22 cellular contexts compared by ENCODE assay signal in the genomic region with DNA sequence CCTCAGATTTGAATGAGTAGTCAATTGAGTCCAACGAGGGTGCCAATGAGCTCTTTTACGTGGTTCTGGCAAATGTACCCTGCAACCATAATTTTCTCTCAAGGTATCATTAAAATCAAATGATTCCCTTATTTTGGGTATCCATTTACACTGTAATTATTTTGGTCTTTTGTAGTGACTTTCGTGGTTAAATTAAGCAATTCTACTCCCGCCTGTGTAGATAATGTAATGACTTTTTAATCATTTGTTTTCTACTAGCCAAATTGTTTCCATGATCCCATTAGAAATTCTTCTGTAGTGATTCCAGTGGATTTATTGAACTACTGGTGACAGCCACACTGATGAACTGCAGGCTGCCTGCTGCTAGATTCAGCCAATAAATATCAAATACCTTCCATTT.
"Had no signal": no experiment of that assay in that cellular context is flagged by ENCODE, and none has a peak within 500 bp of the region (broad histone marks: within the 10 kb centered on the region; RNA-seq: fewer than 3 reads in every experiment).

No MANE protein-coding gene starts in this region.

- DNase-seq: activated CD4-positive, alpha-beta T cell treated with anti-CD3 and anti-CD28 coated beads for 4 hours; activated CD8-positive, alpha-beta memory T cell treated with anti-CD3 and anti-CD28 coated beads, Interleukin-2, amount 50 U/mL, for 48 hours; activated CD8-positive, alpha-beta T cell treated with anti-CD3 and anti-CD28 coated beads, Interleukin-2, amount 10 ng/mL, durations not matched to agents 7 days and 5 days; activated naive CD4-positive, alpha-beta T cell treated with anti-CD3 and anti-CD28 coated beads, Interleukin-2, amount 50 U/mL, for 16 hours; activated naive CD8-positive, alpha-beta T cell treated with anti-CD3 and anti-CD28 coated beads, Interleukin-2, amount 10 ng/mL, durations not matched to agents 7 days and 5 days; activated T-cell treated with anti-CD3 and anti-CD28 coated beads, Interleukin-2, amount 50 U/mL, for 1 hour; adrenal gland; aorta; MG63; MV-4-11; NCI-H1092 treated with DMSO at 0.1 percent for 48 hours; NCI-H1694; NCI-H2029; NCI-H2171; NCI-H345; NCI-H510A; NCI-H526 treated with DMSO at 0.1 percent for 48 hours; PC-3; SHP77 treated with DMSO at 0.1 percent for 48 hours had no signal

- H3K27me3 Mint-ChIP-seq: activated naive CD8-positive, alpha-beta T cell treated with anti-CD3 and anti-CD28 coated beads, Interleukin-2, amount 10 ng/mL, durations not matched to agents 7 days and 5 days had no signal

- H3K9me3 Mint-ChIP-seq: activated naive CD8-positive, alpha-beta T cell treated with anti-CD3 and anti-CD28 coated beads, Interleukin-2, amount 10 ng/mL, durations not matched to agents 7 days and 5 days; T-helper 1 cell treated with Interleukin-12 subunit alpha and Interleukin-12 subunit beta and Interleukin-4 antibody, amounts not matched to agents 30 μg/mL and 1 μg/mL, for 36 hours had no signal

- H3K36me3 ChIP-seq: adrenal gland, breast epithelium, MG63 had no signal

- H3K4me1 ChIP-seq: adrenal gland, breast epithelium had no signal

- H3K27ac Mint-ChIP-seq: activated CD8-positive, alpha-beta T cell treated with anti-CD3 and anti-CD28 coated beads, Interleukin-2, amount 10 ng/mL, durations not matched to agents 7 days and 5 days; activated naive CD8-positive, alpha-beta T cell treated with anti-CD3 and anti-CD28 coated beads, Interleukin-2, amount 10 ng/mL, durations not matched to agents 7 days and 5 days; T-helper 1 cell treated with Interleukin-12 subunit alpha and Interleukin-12 subunit beta and Interleukin-4 antibody, amounts not matched to agents 30 μg/mL and 1 μg/mL, for 36 hours had no signal

- H3K36me3 Mint-ChIP-seq: activated naive CD8-positive, alpha-beta T cell treated with anti-CD3 and anti-CD28 coated beads, Interleukin-2, amount 10 ng/mL, durations not matched to agents 7 days and 5 days had no signal

- H3K4me1 Mint-ChIP-seq: activated naive CD8-positive, alpha-beta T cell treated with anti-CD3 and anti-CD28 coated beads, Interleukin-2, amount 10 ng/mL, durations not matched to agents 7 days and 5 days had no signal

- H3K4me3 ChIP-seq: adrenal gland, breast epithelium, MG63 had no signal

- ATAC-seq: activated CD4-positive, CD25-positive, alpha-beta regulatory T cell treated with anti-CD3 and anti-CD28 coated beads, Interleukin-2, amount 50 U/mL, for 24 hours; activated CD8-positive, alpha-beta T cell treated with anti-CD3 and anti-CD28 coated beads, Interleukin-2, amount 10 ng/mL, durations not matched to agents 7 days and 5 days; PC-3 had no signal

- H3K4me3 Mint-ChIP-seq: activated CD8-positive, alpha-beta T cell treated with anti-CD3 and anti-CD28 coated beads, Interleukin-2, amount 10 ng/mL, durations not matched to agents 7 days and 5 days; activated naive CD8-positive, alpha-beta T cell treated with anti-CD3 and anti-CD28 coated beads, Interleukin-2, amount 10 ng/mL, durations not matched to agents 7 days and 5 days; T-helper 1 cell treated with Interleukin-12 subunit alpha and Interleukin-12 subunit beta and Interleukin-4 antibody, amounts not matched to agents 30 μg/mL and 1 μg/mL, for 36 hours had no signal

- H3K27me3 ChIP-seq: adrenal gland, breast epithelium had no signal

- H3K27ac ChIP-seq: adrenal gland, breast epithelium had no signal
